Comparison of ENCODE assay signal across 8 cellular contexts in genomic region chr12:53625946-53626701, GRCh38. TPM values are rescaled to one million over a fixed set of nuclear protein-coding genes. Genes with fewer than 3 reads are reported as not detected.
DNase-seq lines count a peak whose midpoint lies in the region; ATAC-seq and TF ChIP-seq lines count a peak whose summit lies in the region.

ATF7 (minus strand) TSS chr12:53626382; CDS start chr12:53601000, 25,382 bp downstream.

- H3K4me1 ChIP-seq in mononuclear cell (ENCODE audit: insufficient read depth, low read length), result peaks cover 40% of the 10 kb centered on the region

- no peaks in the 10 kb centered on the region for H3K27me3 Mint-ChIP-seq in IgD-negative memory B cell

- no peaks in the 10 kb centered on the region for H3K9me3 Mint-ChIP-seq in IgD-negative memory B cell

- no peaks in the 10 kb centered on the region for H3K9me3 ChIP-seq in mononuclear cell (ENCODE audit: low read depth, low read length)

- peak within 1 kb of the TSS; percentile 93 to 100 (median 96) for H3K4me3 Mint-ChIP-seq in IgD-negative memory B cell

- no peaks in the 10 kb centered on the region for H3K27me3 ChIP-seq in mononuclear cell (ENCODE audit: insufficient read depth, low read length)

- no peak for TF ChIP-seq CTCF in epithelial cell of esophagus (IDR thresholded peaks at IDR 0.05; ENCODE audit: insufficient read depth, low read depth, low read length, missing control alignments)

- H3K4me3 ChIP-seq in epithelial cell of esophagus (ENCODE audit: low read length) (peak within 1 kb of the TSS; percentile 90), mononuclear cell (ENCODE audit: low read length) (peak within 1 kb of the TSS; percentile 79)

- DNase-seq in DMS 273 treated with DMSO at 0.1 percent for 48 hours (lab: John Stamatoyannopoulos, UW), result peak; percentile 83
- DNase-seq in OCI-M2 (lab: John Stamatoyannopoulos, UW; ENCODE audit: unreplicated experiment), result peak; percentile 94
- peak; percentile 99 for DNase-seq in activated T-cell treated with anti-CD3 and anti-CD28 coated beads for 4 hours
- DNase-seq in epithelial cell of esophagus (ENCODE audit: low read depth), result peak; percentile 98
- peak; percentile 96 to 98 for DNase-seq in stimulated activated CD8-positive, alpha-beta memory T cell treated with anti-CD3 and anti-CD28 coated beads, Interleukin-4, amount 100 ng/mL, for 1 hour (ENCODE audit: low read depth in 2 of 2, low spot score in 1 of 2)

- peak within 1 kb of the TSS; percentile 92 to 98 (median 98) for H3K27ac Mint-ChIP-seq in IgD-negative memory B cell

- peaks cover 34 to 37% (median 36%) of the 10 kb centered on the region in 3 donors for H3K4me1 Mint-ChIP-seq in IgD-negative memory B cell

- H3K36me3 Mint-ChIP-seq in IgD-negative memory B cell, result peaks cover 4% of the 10 kb centered on the region

- ATAC-seq in GM21529 (IDR thresholded peaks at IDR 0.05; ENCODE audit: unreplicated experiment), result peak; percentile 92

RNA-seq across cellular contexts. Expression of gene ATF7, which starts in this region (rescaled TPM):
- polyA plus RNA-seq in IgD-negative memory B cell, result 14.4 TPM
- 8.0 TPM for total RNA-seq in mononuclear cell

Comparison
In these comparisons a context has a peak if more than half of its experiments do, and no peak if none do; other contexts are left out.
1. Peak in every context shown above with its lines: DNase-seq, ATAC-seq and H3K4me3 ChIP-seq.